19 cellular contexts compared by ENCODE assay signal in the genomic region with DNA sequence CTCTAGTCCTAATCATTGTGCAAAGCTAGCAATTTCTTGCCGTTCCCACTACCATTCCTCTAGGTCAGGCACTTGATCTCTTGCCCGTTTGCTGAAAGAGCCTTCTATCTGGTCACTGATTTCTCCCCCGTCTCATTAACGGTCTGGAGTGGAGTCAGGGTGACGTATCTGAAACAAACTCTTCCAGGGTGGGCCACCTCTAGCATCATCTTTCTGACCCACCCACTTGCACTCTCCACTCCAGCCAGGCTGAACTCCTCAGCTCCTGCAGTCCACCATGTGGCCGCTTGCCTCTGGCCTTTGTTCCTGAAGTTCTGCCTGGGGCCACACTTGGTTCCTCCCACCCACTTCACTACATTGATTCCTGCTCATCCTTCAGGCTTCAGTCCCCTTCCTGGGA. TPM values are rescaled to one million over a fixed set of nuclear protein-coding genes. Genes with fewer than 3 reads are reported as not detected.
A peak's percentile ranks its signal among the peaks of the same experiment; 100 is the strongest.
DNase-seq lines count a peak whose midpoint lies in the region; ATAC-seq lines count a peak whose summit lies in the region.
"Had no signal": no experiment of that assay in that cellular context is flagged by ENCODE, and none has a peak within 500 bp of the region (broad histone marks: within the 10 kb centered on the region; RNA-seq: fewer than 3 reads in every experiment).

No MANE protein-coding gene starts in this region.

- peaks cover 7% of the 10 kb centered on the region for H3K36me3 ChIP-seq in CD4-positive, CD25-positive, alpha-beta regulatory T cell (ENCODE audit: control insufficient read depth, insufficient read depth, low read length)

- peak overlapping the region in 3 of 4 donors; percentile 16 to 66 (median 54) for H3K4me3 Mint-ChIP-seq in CD4-positive, CD25-positive, alpha-beta regulatory T cell
- H3K4me3 Mint-ChIP-seq in activated CD4-positive, alpha-beta memory T cell treated with anti-CD3 and anti-CD28 coated beads, Interleukin-2, amount 10 ng/mL, durations not matched to agents 7 days and 5 days: no peak overlapping the region
- H3K4me3 Mint-ChIP-seq in naive thymus-derived CD8-positive, alpha-beta T cell: peak overlapping the region in 3 of 10 donors; percentile 2 to 26 (median 18)
- H3K4me3 Mint-ChIP-seq: HFFc6 had no signal

- peak overlapping the region; percentile 4 for H3K4me3 ChIP-seq in CD4-positive, CD25-positive, alpha-beta regulatory T cell (ENCODE audit: low read depth, low read length)
- H3K4me3 ChIP-seq: smooth muscle cell had no signal

- H3K9me3 ChIP-seq in CD4-positive, CD25-positive, alpha-beta regulatory T cell (ENCODE audit: control insufficient read depth in 2 of 2, low read length in 2 of 2): no peaks in the 10 kb centered on the region
- H3K9me3 ChIP-seq: BE2C had no signal

- H3K9me3 Mint-ChIP-seq in CD4-positive, CD25-positive, alpha-beta regulatory T cell: no peaks in the 10 kb centered on the region
- no peaks in the 10 kb centered on the region for H3K9me3 Mint-ChIP-seq in activated CD4-positive, alpha-beta memory T cell treated with anti-CD3 and anti-CD28 coated beads, Interleukin-2, amount 10 ng/mL, durations not matched to agents 7 days and 5 days
- H3K9me3 Mint-ChIP-seq in naive thymus-derived CD8-positive, alpha-beta T cell: no peaks in the 10 kb centered on the region
- H3K9me3 Mint-ChIP-seq: HFFc6 had no signal

- ATAC-seq in CD4-positive, CD25-positive, alpha-beta regulatory T cell (ENCODE audit: low read depth in 2 of 2): no peak
- no peak for ATAC-seq in naive thymus-derived CD8-positive, alpha-beta T cell

- in situ Hi-C loops in Caki2 (cut with HindIII; ENCODE audit: low pct_unique_long_range_greater_than_20kb, low sequenced_read_pairs): no loop called here

- CTCF ChIA-PET in activated CD4-positive, alpha-beta memory T cell treated with anti-CD3 and anti-CD28 coated beads, Interleukin-2, amount 10 ng/mL, durations not matched to agents 7 days and 5 days (lab: Charles Lee): interaction anchor here (1.3 to 1.4 kb wide), 2 partner anchors 8 to 12 kb away, joined by 3 to 4 read pairs; no protein-coding TSS in a partner anchor

- H3K27me3 ChIP-seq in CD4-positive, CD25-positive, alpha-beta regulatory T cell (ENCODE audit: control insufficient read depth, insufficient read depth, low read length): no peaks in the 10 kb centered on the region
- H3K27me3 ChIP-seq: BE2C had no signal

- peak overlapping the region; percentile 8 to 83 (median 50) for H3K27ac Mint-ChIP-seq in CD4-positive, CD25-positive, alpha-beta regulatory T cell
- peak overlapping the region; percentile 16 for H3K27ac Mint-ChIP-seq in activated CD4-positive, alpha-beta memory T cell treated with anti-CD3 and anti-CD28 coated beads, Interleukin-2, amount 10 ng/mL, durations not matched to agents 7 days and 5 days
- H3K27ac Mint-ChIP-seq in naive thymus-derived CD8-positive, alpha-beta T cell: peak overlapping the region; percentile 29 to 93 (median 63)
- H3K27ac Mint-ChIP-seq: HFFc6 had no signal

- POLR2A ChIA-PET in activated CD4-positive, alpha-beta memory T cell treated with anti-CD3 and anti-CD28 coated beads, Interleukin-2, amount 10 ng/mL, durations not matched to agents 7 days and 5 days (lab: Charles Lee): interaction anchor here (0.8 to 13.7 kb wide), 2 partner anchors 9 to 12 kb away, joined by 3 to 112 read pairs; a partner anchor contains a TSS
- POLR2A ChIA-PET in naive thymus-derived CD8-positive, alpha-beta T cell (lab: Charles Lee): interaction anchor here (0.9 to 1.8 kb wide), 2 partner anchors 11 to 94 kb away, joined by 3 to 4 read pairs; no protein-coding TSS in a partner anchor

- no peak for DNase-seq in CD4-positive, CD25-positive, alpha-beta regulatory T cell
- DNase-seq in Caki2 (ENCODE audit: low read depth): peak; percentile 25
- DNase-seq in activated CD4-positive, alpha-beta memory T cell treated with anti-CD3 and anti-CD28 coated beads, Interleukin-2, amount 10 ng/mL, durations not matched to agents 7 days and 5 days: no peak
- no peak for DNase-seq in naive thymus-derived CD8-positive, alpha-beta T cell
- no peak for DNase-seq in KG1 (lab: John Stamatoyannopoulos, UW)
- no peak for DNase-seq in cardiac septum (ENCODE audit: low spot score)
- DNase-seq in Kasumi-1 (lab: John Stamatoyannopoulos, UW): no peak
- DNase-seq: activated CD4-positive, CD25-positive, alpha-beta regulatory T cell; BE2C; caudate nucleus; HFFc6; left ventricle myocardium superior; NCI-H2029; NCI-H510A treated with DMSO at 0.1 percent for 48 hours; posterior cingulate gyrus; SHP77; T-helper 2 cell; trophoblast cell had no signal

- H3K36me3 Mint-ChIP-seq in CD4-positive, CD25-positive, alpha-beta regulatory T cell: peaks cover 32% of the 10 kb centered on the region
- peaks cover 72% of the 10 kb centered on the region for H3K36me3 Mint-ChIP-seq in activated CD4-positive, alpha-beta memory T cell treated with anti-CD3 and anti-CD28 coated beads, Interleukin-2, amount 10 ng/mL, durations not matched to agents 7 days and 5 days (ENCODE audit: low read depth)
- peaks cover 0 to 34% (median 5%) of the 10 kb centered on the region in 3 donors for H3K36me3 Mint-ChIP-seq in naive thymus-derived CD8-positive, alpha-beta T cell

- H3K27me3 Mint-ChIP-seq in CD4-positive, CD25-positive, alpha-beta regulatory T cell: no peaks in the 10 kb centered on the region
- no peaks in the 10 kb centered on the region for H3K27me3 Mint-ChIP-seq in activated CD4-positive, alpha-beta memory T cell treated with anti-CD3 and anti-CD28 coated beads, Interleukin-2, amount 10 ng/mL, durations not matched to agents 7 days and 5 days
- H3K27me3 Mint-ChIP-seq in naive thymus-derived CD8-positive, alpha-beta T cell: no peaks in the 10 kb centered on the region

- H3K4me1 ChIP-seq in CD4-positive, CD25-positive, alpha-beta regulatory T cell (ENCODE audit: control insufficient read depth, insufficient read depth, low read length, poor library complexity, severe bottlenecking): peaks cover 76% of the 10 kb centered on the region
- H3K4me1 ChIP-seq: BE2C had no signal

- intact Hi-C loops in cardiac septum (cut with DNase I): no loop called here

- peaks cover 57 to 98% (median 88%) of the 10 kb centered on the region in 4 donors for H3K4me1 Mint-ChIP-seq in CD4-positive, CD25-positive, alpha-beta regulatory T cell
- H3K4me1 Mint-ChIP-seq in activated CD4-positive, alpha-beta memory T cell treated with anti-CD3 and anti-CD28 coated beads, Interleukin-2, amount 10 ng/mL, durations not matched to agents 7 days and 5 days: peaks cover 83% of the 10 kb centered on the region
- peaks cover 50 to 93% (median 87%) of the 10 kb centered on the region in 4 donors for H3K4me1 Mint-ChIP-seq in naive thymus-derived CD8-positive, alpha-beta T cell

- H3K27ac ChIP-seq in CD4-positive, CD25-positive, alpha-beta regulatory T cell (ENCODE audit: insufficient read depth, low read length, poor library complexity, severe bottlenecking): no peak overlapping the region

RNA-seq across cellular contexts. Expression of a gene that starts 13.3 kb away (rescaled TPM):
- total RNA-seq in CD4-positive, CD25-positive, alpha-beta regulatory T cell: 125 TPM
- polyA plus RNA-seq in CD4-positive, CD25-positive, alpha-beta regulatory T cell: 10 to 100 TPM; 19.1 to 39.0 (median 29.5) TPM
- 5.1 and 9.1 TPM in 2 replicates for total RNA-seq in Caki2 (2014; rRNA removed; shearing (Covaris generic); ENCODE audit: low replicate concordance)
- total RNA-seq in activated CD4-positive, alpha-beta memory T cell treated with anti-CD3 and anti-CD28 coated beads, Interleukin-2, amount 10 ng/mL, durations not matched to agents 7 days and 5 days: 100 to 1,000 TPM; 102 to 109 TPM
- 10 to 100 TPM; 32.9 to 33.1 TPM for total RNA-seq in naive thymus-derived CD8-positive, alpha-beta T cell
- 10 to 100 TPM; 24.3 to 40.2 (median 31.3) TPM for polyA plus RNA-seq in naive thymus-derived CD8-positive, alpha-beta T cell
- 25.9 TPM for total RNA-seq in cardiac septum
- polyA plus RNA-seq: smooth muscle cell had no signal
